In the genomic region with DNA sequence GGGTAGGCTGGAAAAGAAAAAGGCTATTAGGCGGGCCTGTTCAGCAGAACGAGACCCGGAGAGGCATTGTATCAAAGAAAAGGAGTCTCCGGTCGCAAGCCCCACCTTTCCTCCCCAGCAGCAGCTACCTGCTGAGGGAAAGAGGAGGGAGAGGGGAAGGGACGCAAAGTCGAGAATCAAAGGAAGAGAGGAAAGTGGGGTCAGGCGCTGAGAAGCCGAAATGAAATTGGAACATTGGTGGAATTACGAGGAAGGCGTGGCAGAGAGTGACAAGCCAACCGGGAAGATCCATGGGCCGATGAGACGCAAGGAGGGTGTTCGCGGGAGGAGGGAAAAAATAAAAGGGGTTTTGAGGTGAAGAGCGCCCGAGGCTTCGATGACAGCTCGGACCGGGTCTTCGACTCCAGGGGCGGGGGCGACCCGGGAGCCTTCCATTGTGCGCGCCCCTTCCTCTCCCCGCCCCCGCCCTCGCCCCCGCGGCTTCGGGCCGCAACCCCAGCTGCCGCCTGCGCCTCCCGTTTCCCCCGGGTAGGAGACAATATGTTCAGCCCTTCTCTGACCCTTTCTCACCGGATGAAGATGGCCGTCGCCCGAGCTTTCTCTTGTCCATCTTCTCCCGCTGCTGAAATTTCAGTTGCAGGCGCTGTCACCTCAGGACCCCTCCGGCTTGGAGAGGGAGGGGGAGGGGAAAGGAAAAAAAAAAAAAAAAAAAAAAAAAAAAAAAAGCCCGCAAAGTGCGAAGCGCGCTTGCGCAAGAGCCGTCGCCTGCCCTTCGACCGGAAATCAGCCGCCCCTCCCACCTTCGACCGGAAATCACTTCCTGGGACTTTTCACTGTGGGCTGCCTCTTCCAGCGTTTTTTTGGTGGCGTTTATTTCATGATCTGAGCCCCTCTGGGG, we compare ENCODE assay signal across 1 cellular context.
A peak's percentile ranks its signal among the peaks of the same experiment; 100 is the strongest.
TF ChIP-seq lines count a peak whose summit lies in the region.

A gene with protein sequence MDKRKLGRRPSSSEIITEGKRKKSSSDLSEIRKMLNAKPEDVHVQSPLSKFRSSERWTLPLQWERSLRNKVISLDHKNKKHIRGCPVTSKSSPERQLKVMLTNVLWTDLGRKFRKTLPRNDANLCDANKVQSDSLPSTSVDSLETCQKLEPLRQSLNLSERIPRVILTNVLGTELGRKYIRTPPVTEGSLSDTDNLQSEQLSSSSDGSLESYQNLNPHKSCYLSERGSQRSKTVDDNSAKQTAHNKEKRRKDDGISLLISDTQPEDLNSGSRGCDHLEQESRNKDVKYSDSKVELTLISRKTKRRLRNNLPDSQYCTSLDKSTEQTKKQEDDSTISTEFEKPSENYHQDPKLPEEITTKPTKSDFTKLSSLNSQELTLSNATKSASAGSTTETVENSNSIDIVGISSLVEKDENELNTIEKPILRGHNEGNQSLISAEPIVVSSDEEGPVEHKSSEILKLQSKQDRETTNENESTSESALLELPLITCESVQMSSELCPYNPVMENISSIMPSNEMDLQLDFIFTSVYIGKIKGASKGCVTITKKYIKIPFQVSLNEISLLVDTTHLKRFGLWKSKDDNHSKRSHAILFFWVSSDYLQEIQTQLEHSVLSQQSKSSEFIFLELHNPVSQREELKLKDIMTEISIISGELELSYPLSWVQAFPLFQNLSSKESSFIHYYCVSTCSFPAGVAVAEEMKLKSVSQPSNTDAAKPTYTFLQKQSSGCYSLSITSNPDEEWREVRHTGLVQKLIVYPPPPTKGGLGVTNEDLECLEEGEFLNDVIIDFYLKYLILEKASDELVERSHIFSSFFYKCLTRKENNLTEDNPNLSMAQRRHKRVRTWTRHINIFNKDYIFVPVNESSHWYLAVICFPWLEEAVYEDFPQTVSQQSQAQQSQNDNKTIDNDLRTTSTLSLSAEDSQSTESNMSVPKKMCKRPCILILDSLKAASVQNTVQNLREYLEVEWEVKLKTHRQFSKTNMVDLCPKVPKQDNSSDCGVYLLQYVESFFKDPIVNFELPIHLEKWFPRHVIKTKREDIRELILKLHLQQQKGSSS (minus strand): TSS at position 692 of the 898 bp plus-strand sequence. CDS start 82 bp downstream, at position 610.

TF ChIP-seq in HEK293, 187 proteins besides CTCF, POLR2A, EP300 and RAD21 (continued from another document):
- TF ChIP-seq ZNF830 (tag by site-specific recombination; IDR thresholded peaks at IDR 0.05; ENCODE audit: low read depth) (no peak), ZNF624 (tag by site-specific recombination; IDR thresholded peaks at IDR 0.05) (no peak), KLF16 (tag by site-specific recombination; IDR thresholded peaks at IDR 0.05) (no peak; the same call in 1 of the 2 replicates), ZNF292 (tag by site-specific recombination; IDR thresholded peaks at IDR 0.05; ENCODE audit: borderline replicate concordance, low read depth) (no peak), SCRT2 (tag by site-specific recombination; IDR thresholded peaks at IDR 0.05) (no peak), ZNF214 (tag by site-specific recombination; IDR thresholded peaks at IDR 0.05; ENCODE audit: borderline replicate concordance) (no peak), ZNF24 (tag by site-specific recombination; IDR thresholded peaks at IDR 0.05) (peak; percentile 26; the same call in 1 of the 2 replicates), ZNF837 (tag by site-specific recombination; IDR thresholded peaks at IDR 0.05) (no peak), ZNF692 (tag by site-specific recombination; IDR thresholded peaks at IDR 0.05) (peak; percentile 43; the same call in 1 of the 2 replicates), ZNF76 (tag by site-specific recombination; IDR thresholded peaks at IDR 0.05; ENCODE audit: borderline replicate concordance, low read depth) (no peak), KLF1 (tag by site-specific recombination; IDR thresholded peaks at IDR 0.05) (0 out of 2 replicates have a peak, but pooled peaks have one; percentile 22), ZIC2 (tag by site-specific recombination; IDR thresholded peaks at IDR 0.05) (no peak), YY2 (tag by site-specific recombination; IDR thresholded peaks at IDR 0.05) (no peak), SP3 (tag by site-specific recombination; IDR thresholded peaks at IDR 0.05) (peak; percentile 43), MYNN (tag by site-specific recombination; IDR thresholded peaks at IDR 0.05; ENCODE audit: borderline replicate concordance) (no peak), ZNF48 (tag by site-specific recombination; IDR thresholded peaks at IDR 0.05) (no peak), FEZF1 (tag by site-specific recombination; IDR thresholded peaks at IDR 0.05) (no peak), ZNF585B (tag by site-specific recombination; IDR thresholded peaks at IDR 0.05) (no peak), PRDM1 (tag by site-specific recombination; IDR thresholded peaks at IDR 0.05) (peak; percentile 91), ZNF202 (tag by site-specific recombination; IDR thresholded peaks at IDR 0.05; ENCODE audit: borderline replicate concordance) (no peak), ZNF112 (tag by site-specific recombination; IDR thresholded peaks at IDR 0.05) (no peak), ZBTB21 (tag by site-specific recombination; IDR thresholded peaks at IDR 0.05) (no peak), RBAK (tag by site-specific recombination; IDR thresholded peaks at IDR 0.05) (no peak), KLF8 (tag by site-specific recombination; IDR thresholded peaks at IDR 0.05) (no peak; the same call in 1 of the 2 replicates), ZNF600 (tag by site-specific recombination; IDR thresholded peaks at IDR 0.05) (peak; percentile 40; the same call in 1 of the 2 replicates), GLI2 (tag by site-specific recombination; IDR thresholded peaks at IDR 0.05; ENCODE audit: borderline replicate concordance, low read depth) (no peak), ZNF175 (tag by site-specific recombination; IDR thresholded peaks at IDR 0.05) (no peak), GLIS1 (tag by site-specific recombination; IDR thresholded peaks at IDR 0.05) (peak; percentile 37; the same call in 1 of the 2 replicates), ZBTB1 (tag by site-specific recombination; IDR thresholded peaks at IDR 0.05) (no peak)
- TF ChIP-seq, protein P1, sequence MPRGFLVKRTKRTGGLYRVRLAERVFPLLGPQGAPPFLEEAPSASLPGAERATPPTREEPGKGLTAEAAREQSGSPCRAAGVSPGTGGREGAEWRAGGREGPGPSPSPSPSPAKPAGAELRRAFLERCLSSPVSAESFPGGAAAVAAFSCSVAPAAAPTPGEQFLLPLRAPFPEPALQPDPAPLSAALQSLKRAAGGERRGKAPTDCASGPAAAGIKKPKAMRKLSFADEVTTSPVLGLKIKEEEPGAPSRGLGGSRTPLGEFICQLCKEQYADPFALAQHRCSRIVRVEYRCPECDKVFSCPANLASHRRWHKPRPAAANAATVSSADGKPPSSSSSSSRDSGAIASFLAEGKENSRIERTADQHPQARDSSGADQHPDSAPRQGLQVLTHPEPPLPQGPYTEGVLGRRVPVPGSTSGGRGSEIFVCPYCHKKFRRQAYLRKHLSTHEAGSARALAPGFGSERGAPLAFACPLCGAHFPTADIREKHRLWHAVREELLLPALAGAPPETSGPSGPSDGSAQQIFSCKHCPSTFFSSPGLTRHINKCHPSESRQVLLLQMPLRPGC (tag by site-specific recombination; IDR thresholded peaks at IDR 0.05), result no peak
- TF ChIP-seq, protein P2, sequence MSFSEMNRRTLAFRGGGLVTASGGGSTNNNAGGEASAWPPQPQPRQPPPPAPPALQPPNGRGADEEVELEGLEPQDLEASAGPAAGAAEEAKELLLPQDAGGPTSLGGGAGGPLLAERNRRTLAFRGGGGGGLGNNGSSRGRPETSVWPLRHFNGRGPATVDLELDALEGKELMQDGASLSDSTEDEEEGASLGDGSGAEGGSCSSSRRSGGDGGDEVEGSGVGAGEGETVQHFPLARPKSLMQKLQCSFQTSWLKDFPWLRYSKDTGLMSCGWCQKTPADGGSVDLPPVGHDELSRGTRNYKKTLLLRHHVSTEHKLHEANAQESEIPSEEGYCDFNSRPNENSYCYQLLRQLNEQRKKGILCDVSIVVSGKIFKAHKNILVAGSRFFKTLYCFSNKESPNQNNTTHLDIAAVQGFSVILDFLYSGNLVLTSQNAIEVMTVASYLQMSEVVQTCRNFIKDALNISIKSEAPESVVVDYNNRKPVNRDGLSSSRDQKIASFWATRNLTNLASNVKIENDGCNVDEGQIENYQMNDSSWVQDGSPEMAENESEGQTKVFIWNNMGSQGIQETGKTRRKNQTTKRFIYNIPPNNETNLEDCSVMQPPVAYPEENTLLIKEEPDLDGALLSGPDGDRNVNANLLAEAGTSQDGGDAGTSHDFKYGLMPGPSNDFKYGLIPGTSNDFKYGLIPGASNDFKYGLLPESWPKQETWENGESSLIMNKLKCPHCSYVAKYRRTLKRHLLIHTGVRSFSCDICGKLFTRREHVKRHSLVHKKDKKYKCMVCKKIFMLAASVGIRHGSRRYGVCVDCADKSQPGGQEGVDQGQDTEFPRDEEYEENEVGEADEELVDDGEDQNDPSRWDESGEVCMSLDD (tag by site-specific recombination; IDR thresholded peaks at IDR 0.05), result peak; percentile 53; the same call in 1 of the 2 replicates
- TF ChIP-seq, protein P3, sequence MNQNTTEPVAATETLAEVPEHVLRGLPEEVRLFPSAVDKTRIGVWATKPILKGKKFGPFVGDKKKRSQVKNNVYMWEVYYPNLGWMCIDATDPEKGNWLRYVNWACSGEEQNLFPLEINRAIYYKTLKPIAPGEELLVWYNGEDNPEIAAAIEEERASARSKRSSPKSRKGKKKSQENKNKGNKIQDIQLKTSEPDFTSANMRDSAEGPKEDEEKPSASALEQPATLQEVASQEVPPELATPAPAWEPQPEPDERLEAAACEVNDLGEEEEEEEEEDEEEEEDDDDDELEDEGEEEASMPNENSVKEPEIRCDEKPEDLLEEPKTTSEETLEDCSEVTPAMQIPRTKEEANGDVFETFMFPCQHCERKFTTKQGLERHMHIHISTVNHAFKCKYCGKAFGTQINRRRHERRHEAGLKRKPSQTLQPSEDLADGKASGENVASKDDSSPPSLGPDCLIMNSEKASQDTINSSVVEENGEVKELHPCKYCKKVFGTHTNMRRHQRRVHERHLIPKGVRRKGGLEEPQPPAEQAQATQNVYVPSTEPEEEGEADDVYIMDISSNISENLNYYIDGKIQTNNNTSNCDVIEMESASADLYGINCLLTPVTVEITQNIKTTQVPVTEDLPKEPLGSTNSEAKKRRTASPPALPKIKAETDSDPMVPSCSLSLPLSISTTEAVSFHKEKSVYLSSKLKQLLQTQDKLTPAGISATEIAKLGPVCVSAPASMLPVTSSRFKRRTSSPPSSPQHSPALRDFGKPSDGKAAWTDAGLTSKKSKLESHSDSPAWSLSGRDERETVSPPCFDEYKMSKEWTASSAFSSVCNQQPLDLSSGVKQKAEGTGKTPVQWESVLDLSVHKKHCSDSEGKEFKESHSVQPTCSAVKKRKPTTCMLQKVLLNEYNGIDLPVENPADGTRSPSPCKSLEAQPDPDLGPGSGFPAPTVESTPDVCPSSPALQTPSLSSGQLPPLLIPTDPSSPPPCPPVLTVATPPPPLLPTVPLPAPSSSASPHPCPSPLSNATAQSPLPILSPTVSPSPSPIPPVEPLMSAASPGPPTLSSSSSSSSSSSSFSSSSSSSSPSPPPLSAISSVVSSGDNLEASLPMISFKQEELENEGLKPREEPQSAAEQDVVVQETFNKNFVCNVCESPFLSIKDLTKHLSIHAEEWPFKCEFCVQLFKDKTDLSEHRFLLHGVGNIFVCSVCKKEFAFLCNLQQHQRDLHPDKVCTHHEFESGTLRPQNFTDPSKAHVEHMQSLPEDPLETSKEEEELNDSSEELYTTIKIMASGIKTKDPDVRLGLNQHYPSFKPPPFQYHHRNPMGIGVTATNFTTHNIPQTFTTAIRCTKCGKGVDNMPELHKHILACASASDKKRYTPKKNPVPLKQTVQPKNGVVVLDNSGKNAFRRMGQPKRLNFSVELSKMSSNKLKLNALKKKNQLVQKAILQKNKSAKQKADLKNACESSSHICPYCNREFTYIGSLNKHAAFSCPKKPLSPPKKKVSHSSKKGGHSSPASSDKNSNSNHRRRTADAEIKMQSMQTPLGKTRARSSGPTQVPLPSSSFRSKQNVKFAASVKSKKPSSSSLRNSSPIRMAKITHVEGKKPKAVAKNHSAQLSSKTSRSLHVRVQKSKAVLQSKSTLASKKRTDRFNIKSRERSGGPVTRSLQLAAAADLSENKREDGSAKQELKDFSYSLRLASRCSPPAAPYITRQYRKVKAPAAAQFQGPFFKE (tag by site-specific recombination; IDR thresholded peaks at IDR 0.05; ENCODE audit: borderline replicate concordance), result no peak
- TF ChIP-seq, protein P4, sequence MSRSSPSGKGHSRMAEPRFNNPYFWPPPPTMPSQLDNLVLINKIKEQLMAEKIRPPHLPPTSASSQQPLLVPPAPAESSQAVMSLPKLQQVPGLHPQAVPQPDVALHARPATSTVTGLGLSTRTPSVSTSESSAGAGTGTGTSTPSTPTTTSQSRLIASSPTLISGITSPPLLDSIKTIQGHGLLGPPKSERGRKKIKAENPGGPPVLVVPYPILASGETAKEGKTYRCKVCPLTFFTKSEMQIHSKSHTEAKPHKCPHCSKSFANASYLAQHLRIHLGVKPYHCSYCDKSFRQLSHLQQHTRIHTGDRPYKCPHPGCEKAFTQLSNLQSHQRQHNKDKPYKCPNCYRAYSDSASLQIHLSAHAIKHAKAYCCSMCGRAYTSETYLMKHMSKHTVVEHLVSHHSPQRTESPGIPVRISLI (tag by site-specific recombination; IDR thresholded peaks at IDR 0.05), result peak; percentile 98
